ENCODE assay signal across 7 cellular contexts in genomic region chr5:68884893-68885292, GRCh38.
A peak's percentile ranks its signal among the peaks of the same experiment; 100 is the strongest.
DNase-seq lines count a peak whose midpoint lies in the region; ATAC-seq and TF ChIP-seq lines count a peak whose summit lies in the region.

No MANE protein-coding gene starts in this region.

- peaks cover 17% of the 10 kb centered on the region for H3K4me1 ChIP-seq in Loucy (ENCODE audit: insufficient read depth, low read length, poor library complexity, severe bottlenecking)

- ATAC-seq in HG03025 (IDR thresholded peaks at IDR 0.05; ENCODE audit: low FRiP score, unreplicated experiment) = no peak
- ATAC-seq in GM21619 (IDR thresholded peaks at IDR 0.05; ENCODE audit: unreplicated experiment) = no peak

- TF ChIP-seq CTCF in GM12865 (IDR thresholded peaks at IDR 0.05; ENCODE audit: insufficient read depth, low read depth, low read length, missing control alignments) = peak; percentile 33
- TF ChIP-seq CTCF in Loucy (conservative IDR thresholded peaks at IDR 0.05; ENCODE audit: low read length) = peak; percentile 75
- TF ChIP-seq CTCF in choroid plexus epithelial cell (conservative IDR thresholded peaks at IDR 0.05; ENCODE audit: low read depth, low read length) = peak; percentile 52
- TF ChIP-seq CTCF in neural crest cell (conservative IDR thresholded peaks at IDR 0.05) = peak; percentile 66

- H3K4me3 Mint-ChIP-seq in neural crest cell = no peak overlapping the region

- no peaks in the 10 kb centered on the region for H3K9me3 ChIP-seq in Loucy (ENCODE audit: insufficient read depth, low read depth, low read length)

- H3K36me3 Mint-ChIP-seq in neural crest cell (ENCODE audit: low read depth) = no peaks in the 10 kb centered on the region

- peak; percentile 29 for DNase-seq in GM12865 (ENCODE audit: low read depth)
- DNase-seq in choroid plexus epithelial cell (ENCODE audit: low read depth) = peak; percentile 36
- no peak for DNase-seq in neural crest cell (ENCODE audit: low read depth, low spot score)
- DNase-seq in DMS79 (lab: John Stamatoyannopoulos, UW) = no peak

- H3F3A ChIP-seq in Loucy (ENCODE audit: low read depth) = no peaks in the 10 kb centered on the region

- peaks cover 25% of the 10 kb centered on the region for H3K4me1 Mint-ChIP-seq in neural crest cell

- H3K27me3 ChIP-seq in Loucy (ENCODE audit: insufficient read depth, low read length, poor library complexity, severe bottlenecking) = no peaks in the 10 kb centered on the region

- H3K36me3 ChIP-seq in Loucy (ENCODE audit: insufficient read depth, low read length) = no peaks in the 10 kb centered on the region

- H3K27me3 Mint-ChIP-seq in neural crest cell (ENCODE audit: low read depth) = no peaks in the 10 kb centered on the region

- H3K9me2 ChIP-seq in Loucy (replicated peaks; ENCODE audit: low read depth, low read length) = no peaks in the 10 kb centered on the region

- no peak overlapping the region for H3K27ac Mint-ChIP-seq in neural crest cell (ENCODE audit: unreplicated experiment)

- H3K9ac ChIP-seq in Loucy (ENCODE audit: low read depth, low read length, poor library complexity, severe bottlenecking) = no peak overlapping the region

- H3K4me3 ChIP-seq in GM12865 (ENCODE audit: low read depth, low read length) (no peak overlapping the region), Loucy (ENCODE audit: low read length, poor library complexity, severe bottlenecking) (no peak overlapping the region), choroid plexus epithelial cell (ENCODE audit: low read depth, low read length) (no peak overlapping the region)

- H4K20me1 ChIP-seq in Loucy (ENCODE audit: insufficient read depth, low read length, poor library complexity, severe bottlenecking) = no peaks in the 10 kb centered on the region

- H2AFZ ChIP-seq in Loucy (ENCODE audit: low read length) = no peak overlapping the region

- peak overlapping the region; percentile 60 for H3K4me2 ChIP-seq in Loucy (ENCODE audit: low read depth, low read length, poor library complexity, severe bottlenecking)

- H3K79me2 ChIP-seq in Loucy (ENCODE audit: insufficient read depth, low read length) = no peaks in the 10 kb centered on the region

- peaks cover 2% of the 10 kb centered on the region for H3K9me3 Mint-ChIP-seq in neural crest cell

Comparison
In these comparisons a context has a peak if more than half of its experiments do, and no peak if none do; other contexts are left out.
1. DNase-seq: peak in GM12865 (single experiment) and choroid plexus epithelial cell (single experiment); none in neural crest cell (single experiment) and DMS79 (single experiment).
2. Peak in every context shown above with its lines, with median percentiles within 50 percentile points of each other: CTCF ChIP-seq.